8 cellular contexts compared by ENCODE assay signal in the genomic region with DNA sequence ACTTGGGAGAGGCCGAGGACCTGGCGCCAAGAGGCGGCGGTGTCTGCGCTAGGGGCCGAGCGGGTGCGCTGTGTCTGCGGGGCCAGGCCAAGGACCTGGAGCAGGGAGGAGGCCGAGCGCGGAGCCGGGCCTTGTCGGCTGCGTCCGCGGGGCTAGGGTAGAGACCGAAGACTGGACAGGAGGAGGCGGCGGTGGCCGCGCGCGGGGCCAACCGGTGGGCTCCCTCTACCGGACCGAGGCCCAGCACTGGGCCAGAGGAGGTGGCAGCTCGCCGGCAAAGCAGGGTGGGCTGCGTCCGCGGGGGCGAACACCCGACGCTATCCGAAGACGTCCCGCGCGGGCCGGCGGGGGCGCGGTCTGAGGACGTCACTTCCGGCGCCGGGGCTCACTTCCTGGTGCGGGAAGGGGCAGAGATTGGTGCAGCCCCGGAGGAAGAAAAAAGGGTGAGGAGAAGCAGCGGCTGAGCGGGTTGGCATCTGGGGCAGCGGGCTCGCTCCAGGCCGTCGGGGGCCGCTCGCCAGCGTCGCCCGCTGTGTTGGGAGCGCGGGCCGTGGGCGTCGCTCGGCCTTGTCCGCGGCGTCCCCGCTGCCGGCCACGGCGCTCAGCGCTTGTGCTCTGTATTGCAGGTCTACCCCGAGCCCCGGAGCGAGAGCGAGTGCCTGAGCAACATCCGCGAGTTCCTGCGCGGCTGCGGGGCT. TPM values are rescaled to one million over a fixed set of nuclear protein-coding genes. Genes with fewer than 3 reads are reported as not detected.
A peak's percentile ranks its signal among the peaks of the same experiment; 100 is the strongest.
DNase-seq lines count a peak whose midpoint lies in the region; ATAC-seq lines count a peak whose summit lies in the region.

No MANE protein-coding gene starts in this region.

- peak; percentile 83 for ATAC-seq in GM19468 (IDR thresholded peaks at IDR 0.05; ENCODE audit: extremely low read depth, unreplicated experiment)
- ATAC-seq in effector memory CD8-positive, alpha-beta T cell (replicated peaks): peak; percentile 81

- H2BK15ac ChIP-seq in mesendoderm (replicated peaks; ENCODE audit: low read depth): no peak overlapping the region

- H3K36me3 Mint-ChIP-seq in effector memory CD8-positive, alpha-beta T cell (ENCODE audit: insufficient read depth): peaks cover 21% of the 10 kb centered on the region

- no peak overlapping the region for H2BK5ac ChIP-seq in mesendoderm (ENCODE audit: low read length)

- H3K27ac Mint-ChIP-seq in effector memory CD8-positive, alpha-beta T cell: peak overlapping the region; percentile 94 to 95

- no peak overlapping the region for H2AK5ac ChIP-seq in mesendoderm (ENCODE audit: low read length)

- peak overlapping the region; percentile 15 for H3K4me2 ChIP-seq in mesendoderm (ENCODE audit: low read length)

- H3K27ac ChIP-seq in mesendoderm (ENCODE audit: low read depth, low read length): peak overlapping the region; percentile 92

- peak overlapping the region; percentile 75 for H3K4me3 ChIP-seq in mesendoderm (ENCODE audit: low read length)

- no peaks in the 10 kb centered on the region for H3K36me3 ChIP-seq in mesendoderm (ENCODE audit: control insufficient read depth, insufficient read depth, low read length)

- peaks cover 19% of the 10 kb centered on the region for H3K79me2 ChIP-seq in mesendoderm (ENCODE audit: control insufficient read depth, insufficient read depth, low read length)

- no peak overlapping the region for H4K5ac ChIP-seq in mesendoderm (ENCODE audit: low read length)

- WGBS in mesendoderm (ENCODE audit: extremely low coverage, insufficient coverage, low lambda C conversion rate): no CpG with 5 or more reads among the region's 84 CpGs

- no peaks in the 10 kb centered on the region for H3K27me3 ChIP-seq in mesendoderm (ENCODE audit: insufficient read depth, low read length, poor library complexity)

- H3K9ac ChIP-seq in mesendoderm (ENCODE audit: low read length): peak overlapping the region; percentile 91

- H3K23ac ChIP-seq in mesendoderm (ENCODE audit: low read length): no peak overlapping the region

- peak overlapping the region; percentile 99 for H4K8ac ChIP-seq in mesendoderm (ENCODE audit: low read depth, low read length)

- peaks cover 10% of the 10 kb centered on the region for H3K79me1 ChIP-seq in mesendoderm (ENCODE audit: low read length)

- peak overlapping the region; percentile 95 for H3K56ac ChIP-seq in mesendoderm (ENCODE audit: low read length)

- no peaks in the 10 kb centered on the region for H3K9me3 Mint-ChIP-seq in effector memory CD8-positive, alpha-beta T cell

- H3K4me1 ChIP-seq in mesendoderm (ENCODE audit: control insufficient read depth, low read depth, low read length): peaks cover 3% of the 10 kb centered on the region

- peak overlapping the region; percentile 74 for H3K4ac ChIP-seq in mesendoderm (ENCODE audit: low read depth, low read length)

- H3K4me3 Mint-ChIP-seq in effector memory CD8-positive, alpha-beta T cell: peak overlapping the region; percentile 87 to 88

- H3K4me1 Mint-ChIP-seq in effector memory CD8-positive, alpha-beta T cell (ENCODE audit: low read depth in 2 of 2): peaks cover 13 to 17% of the 10 kb centered on the region in 2 donors

- peak; percentile 86 for DNase-seq in COLO829 (ENCODE audit: low spot score)
- peak; percentile 43 for DNase-seq in HS-27A (ENCODE audit: low read depth)
- peak; percentile 77 for DNase-seq in NK-92 treated with Interleukin-12 subunit alpha and Interleukin-12 subunit beta, amount 100 ng/mL, for 24 hours (lab: John Stamatoyannopoulos, UW)
- peak; percentile 87 to 94 (median 88) for DNase-seq in activated CD8-positive, alpha-beta memory T cell treated with anti-CD3 and anti-CD28 coated beads for 48 hours (ENCODE audit: low read depth in 2 of 3, low spot score in 2 of 3)
- DNase-seq in effector memory CD8-positive, alpha-beta T cell: peak; percentile 93
- peak; percentile 97 for DNase-seq in mesendoderm
- DNase-seq in stimulated activated CD8-positive, alpha-beta memory T cell treated with anti-CD3 and anti-CD28 coated beads, Interleukin-12 subunit alpha, Interleukin-12 subunit beta, amount 100 ng/mL, for 4 hours (ENCODE audit: low read depth): peak; percentile 92

- H3K27me3 Mint-ChIP-seq in effector memory CD8-positive, alpha-beta T cell: no peaks in the 10 kb centered on the region

- H3K18ac ChIP-seq in mesendoderm (ENCODE audit: low read length): peak overlapping the region; percentile 75

- H2BK120ac ChIP-seq in mesendoderm (ENCODE audit: low read depth, low read length): no peak overlapping the region

RNA-seq across cellular contexts. Expression of gene ARHGEF7, which starts 38.3 kb away (rescaled TPM):
- polyA plus RNA-seq in mesendoderm (2013, experiment 1 of 2): 26.5 TPM
- polyA plus RNA-seq in mesendoderm (2013, experiment 2 of 2): 26.5 TPM

Comparison
In these comparisons a context has a peak if more than half of its experiments do, and no peak if none do; other contexts are left out.
1. Peak in every context shown above with its lines: DNase-seq, ATAC-seq, H3K4me3 ChIP-seq and H3K27ac ChIP-seq.
2. DNase-seq: peak in every context shown above with its lines; median percentile 97 in mesendoderm; 93 in effector memory CD8-positive, alpha-beta T cell; 92 in stimulated activated CD8-positive, alpha-beta memory T cell treated with anti-CD3 and anti-CD28 coated beads, Interleukin-12 subunit alpha, Interleukin-12 subunit beta, amount 100 ng/mL, for 4 hours; 88 in activated CD8-positive, alpha-beta memory T cell treated with anti-CD3 and anti-CD28 coated beads for 48 hours; 86 in COLO829; 77 in NK-92 treated with Interleukin-12 subunit alpha and Interleukin-12 subunit beta, amount 100 ng/mL, for 24 hours; 43 in HS-27A.